In genomic region chr14:64880382-64881121, GRCh38 we compare ENCODE assay signal across 8 cellular contexts. TPM values are rescaled to one million over a fixed set of nuclear protein-coding genes. Genes with fewer than 3 reads are reported as not detected.
A peak's percentile ranks its signal among the peaks of the same experiment; 100 is the strongest.
DNase-seq lines count a peak whose midpoint lies in the region; ATAC-seq, FAIRE-seq and TF ChIP-seq lines count a peak whose summit lies in the region.

No MANE protein-coding gene starts in this region.

- H3K36me3 Mint-ChIP-seq in CD14-positive monocyte (no peaks in the 10 kb centered on the region), endothelial cell (ENCODE audit: low read depth, unreplicated experiment) (no peaks in the 10 kb centered on the region), naive B cell (peaks cover 0 to 8% of the 10 kb centered on the region in 2 donors)
- H3K36me3 Mint-ChIP-seq in stimulated activated memory B cell treated with anti-CD40 and anti-IgM and Interleukin-4, amounts not matched to agents 10 μg/mL and 1 μg/mL and 100 μg/mL, for 72 hours = no peaks in the 10 kb centered on the region

- FAIRE-seq in H54 (lab: Jason Lieb, UNC) = no peak

- no peak for TF ChIP-seq POLR2A in H54 (IDR thresholded peaks at IDR 0.05; ENCODE audit: low read depth, low read length)

- H3K27me3 Mint-ChIP-seq in CD14-positive monocyte (ENCODE audit: low read depth in 3 of 3) (peaks cover 68 to 90% (median 81%) of the 10 kb centered on the region in 3 donors), endothelial cell (ENCODE audit: unreplicated experiment) (peaks cover 12% of the 10 kb centered on the region), naive B cell (peaks cover 48 to 67% (median 58%) of the 10 kb centered on the region in 3 donors)
- peaks cover 64% of the 10 kb centered on the region for H3K27me3 Mint-ChIP-seq in stimulated activated memory B cell treated with anti-CD40 and anti-IgM and Interleukin-4, amounts not matched to agents 10 μg/mL and 1 μg/mL and 100 μg/mL, for 72 hours

- no peak overlapping the region for H3K27ac Mint-ChIP-seq in CD14-positive monocyte
- H3K27ac Mint-ChIP-seq in endothelial cell (ENCODE audit: unreplicated experiment) = no peak overlapping the region
- H3K27ac Mint-ChIP-seq in naive B cell = no peak overlapping the region
- no peak overlapping the region for H3K27ac Mint-ChIP-seq in stimulated activated memory B cell treated with anti-CD40 and anti-IgM and Interleukin-4, amounts not matched to agents 10 μg/mL and 1 μg/mL and 100 μg/mL, for 72 hours

- peak; percentile 73 to 81 for ATAC-seq in naive B cell (ENCODE audit: low read depth in 2 of 2)
- ATAC-seq in stimulated activated memory B cell treated with anti-CD40 and anti-IgM and Interleukin-4, amounts not matched to agents 10 μg/mL and 1 μg/mL and 100 μg/mL, for 72 hours = peak; percentile 69
- no peak for ATAC-seq in GM19467 (IDR thresholded peaks at IDR 0.05; ENCODE audit: unreplicated experiment)

- H3K4me1 Mint-ChIP-seq in CD14-positive monocyte = peaks cover 10% of the 10 kb centered on the region
- peaks cover 2% of the 10 kb centered on the region for H3K4me1 Mint-ChIP-seq in endothelial cell (ENCODE audit: unreplicated experiment)
- peaks cover 0 to 14% (median 8%) of the 10 kb centered on the region in 3 donors for H3K4me1 Mint-ChIP-seq in naive B cell
- H3K4me1 Mint-ChIP-seq in stimulated activated memory B cell treated with anti-CD40 and anti-IgM and Interleukin-4, amounts not matched to agents 10 μg/mL and 1 μg/mL and 100 μg/mL, for 72 hours = peaks cover 15% of the 10 kb centered on the region

- DNase-seq in CD14-positive monocyte (ENCODE audit: low spot score) = no peak
- peak; percentile 61 for DNase-seq in H54 (ENCODE audit: insufficient read length, low spot score)
- peak; percentile 78 to 79 for DNase-seq in NCI-H524 (lab: John Stamatoyannopoulos, UW)
- DNase-seq in activated CD8-positive, alpha-beta memory T cell treated with anti-CD3 and anti-CD28 coated beads for 48 hours (ENCODE audit: low read depth in 2 of 3, low spot score in 2 of 3) = peak in 2 of 3 experiments; percentile 27 to 32
- peak; percentile 55 for DNase-seq in endothelial cell (ENCODE audit: low spot score)
- peak; percentile 40 for DNase-seq in naive B cell

- H3K4me3 Mint-ChIP-seq in CD14-positive monocyte (peak overlapping the region; percentile 67 to 84), endothelial cell (ENCODE audit: unreplicated experiment) (peak overlapping the region; percentile 73), naive B cell (peak overlapping the region; percentile 79 to 93 (median 88))
- peak overlapping the region; percentile 84 for H3K4me3 Mint-ChIP-seq in stimulated activated memory B cell treated with anti-CD40 and anti-IgM and Interleukin-4, amounts not matched to agents 10 μg/mL and 1 μg/mL and 100 μg/mL, for 72 hours

- H3K9me3 Mint-ChIP-seq in CD14-positive monocyte = peaks cover 0 to 4% (median 0%) of the 10 kb centered on the region in 7 donors
- H3K9me3 Mint-ChIP-seq in endothelial cell (ENCODE audit: unreplicated experiment) = no peaks in the 10 kb centered on the region
- no peaks in the 10 kb centered on the region for H3K9me3 Mint-ChIP-seq in naive B cell
- H3K9me3 Mint-ChIP-seq in stimulated activated memory B cell treated with anti-CD40 and anti-IgM and Interleukin-4, amounts not matched to agents 10 μg/mL and 1 μg/mL and 100 μg/mL, for 72 hours = no peaks in the 10 kb centered on the region

- TF ChIP-seq CTCF in CD14-positive monocyte (IDR thresholded peaks at IDR 0.05) = no peak
- no peak for TF ChIP-seq CTCF in endothelial cell (IDR thresholded peaks at IDR 0.05; ENCODE audit: unreplicated experiment)

- intact Hi-C loops in CD14-positive monocyte (cut with micrococcal nuclease) = no loop called here

RNA-seq across cellular contexts. Expression of gene SPTB, which starts 0.8 kb away (rescaled TPM):
- polyA plus RNA-seq in CD14-positive monocyte (not detected), naive B cell (ENCODE audit: low read depth in 6 of 6) (under 1 TPM in 1 of 6 donors, not detected in 5; 0.16 TPM)
- 0.08 TPM for total RNA-seq in endothelial cell (ENCODE audit: unreplicated experiment)

RNA-seq across cellular contexts. Expression of gene CHURC1, which starts 33.7 kb away (rescaled TPM):
- polyA plus RNA-seq in CD14-positive monocyte (10 to 100 TPM; 81.2 to 98.3 TPM), naive B cell (ENCODE audit: low read depth in 6 of 6) (100 to 1,000 TPM; 101 to 151 (median 133) TPM)
- total RNA-seq in endothelial cell (ENCODE audit: unreplicated experiment) = 36.2 TPM
